Comparison of ENCODE assay signal across 16 cellular contexts in genomic region chr3:66502267-66502874, GRCh38. TPM values are rescaled to one million over a fixed set of nuclear protein-coding genes. Genes with fewer than 3 reads are reported as not detected.
DNase-seq lines count a peak whose midpoint lies in the region; ATAC-seq and TF ChIP-seq lines count a peak whose summit lies in the region.
"Had no signal": no experiment of that assay in that cellular context is flagged by ENCODE, and none has a peak within 500 bp of the region (broad histone marks: within the 10 kb centered on the region; RNA-seq: fewer than 3 reads in every experiment).

No MANE protein-coding gene starts in this region.

- DNase-seq in T-helper 1 cell (no peak), SK-N-MC (ENCODE audit: low read depth, low spot score) (peak; percentile 37), cerebellum (ENCODE audit: low spot score) (no peak), RWPE1 (ENCODE audit: low spot score) (no peak)
- no peak for DNase-seq in CD4-positive, alpha-beta T cell
- DNase-seq in naive thymus-derived CD8-positive, alpha-beta T cell = no peak
- DNase-seq in NK-92 treated with Interleukin-12 subunit alpha and Interleukin-12 subunit beta, amount 100 ng/mL, for 24 hours (lab: John Stamatoyannopoulos, UW) = no peak
- DNase-seq: lower lobe of right lung; NCI-H1436; NCI-H526 treated with DMSO at 0.1 percent for 48 hours; SHP77; stimulated activated naive CD8-positive, alpha-beta T cell treated with anti-CD3 and anti-CD28 coated beads, Interleukin-15, amount 100 ng/mL, for 72 hours had no signal

- no peak for ATAC-seq in CD4-positive, alpha-beta T cell (ENCODE audit: poor library complexity)
- no peak for ATAC-seq in naive thymus-derived CD8-positive, alpha-beta T cell
- ATAC-seq: activated CD4-positive, CD25-positive, alpha-beta regulatory T cell treated with anti-CD3 and anti-CD28 coated beads, Interleukin-2, amount 50 U/mL, for 24 hours; lower lobe of right lung; stimulated activated naive CD8-positive, alpha-beta T cell treated with anti-CD3 and anti-CD28 coated beads, Interleukin-15, amount 100 ng/mL, for 72 hours had no signal

- peak overlapping the region; percentile 60 for H3K4me3 Mint-ChIP-seq in T-helper 1 cell treated with Interleukin-12 subunit alpha and Interleukin-12 subunit beta and Interleukin-4 antibody, amounts not matched to agents 30 μg/mL and 1 μg/mL, for 36 hours
- H3K4me3 Mint-ChIP-seq in CD4-positive, alpha-beta T cell = peak overlapping the region; percentile 93
- peak overlapping the region in 8 of 10 donors; percentile 4 to 90 (median 78) for H3K4me3 Mint-ChIP-seq in naive thymus-derived CD8-positive, alpha-beta T cell

- H3K27ac Mint-ChIP-seq in T-helper 1 cell treated with Interleukin-12 subunit alpha and Interleukin-12 subunit beta and Interleukin-4 antibody, amounts not matched to agents 30 μg/mL and 1 μg/mL, for 36 hours = no peak overlapping the region
- no peak overlapping the region for H3K27ac Mint-ChIP-seq in CD4-positive, alpha-beta T cell
- peak overlapping the region in 1 of 10 donors; percentile 38 for H3K27ac Mint-ChIP-seq in naive thymus-derived CD8-positive, alpha-beta T cell
- H3K27ac Mint-ChIP-seq: stimulated activated naive CD8-positive, alpha-beta T cell treated with anti-CD3 and anti-CD28 coated beads, Interleukin-15, amount 100 ng/mL, for 72 hours had no signal

- intact Hi-C loops in CD4-positive, alpha-beta T cell (cut with DNase I, micrococcal nuclease) = loop anchor here (5.0 to 10.0 kb wide), 5 partner anchors 40 to 495 kb away; partner anchors contain the start of genes KBTBD8 (in 1 of the 2) and SLC25A26 (in 1 of the 2)

- H3K27ac ChIP-seq in CD4-positive, alpha-beta T cell (ENCODE audit: low read depth, low read length) = no peak overlapping the region
- H3K27ac ChIP-seq in SK-N-MC (peak overlapping the region; percentile 70; the same call in 1 of the 2 replicates), RWPE1 (no peak overlapping the region)
- H3K27ac ChIP-seq: 22Rv1, hepatocyte, lower lobe of right lung had no signal

- peaks cover 50% of the 10 kb centered on the region for H3K4me1 Mint-ChIP-seq in T-helper 1 cell treated with Interleukin-12 subunit alpha and Interleukin-12 subunit beta and Interleukin-4 antibody, amounts not matched to agents 30 μg/mL and 1 μg/mL, for 36 hours (ENCODE audit: low read depth)
- H3K4me1 Mint-ChIP-seq in CD4-positive, alpha-beta T cell (ENCODE audit: low read depth) = peaks cover 54% of the 10 kb centered on the region
- H3K4me1 Mint-ChIP-seq in naive thymus-derived CD8-positive, alpha-beta T cell = peaks cover 13 to 38% (median 34%) of the 10 kb centered on the region in 4 donors

- H3K4me3 ChIP-seq in SK-N-MC = peak overlapping the region; percentile 76
- H3K4me3 ChIP-seq: hepatocyte had no signal

- no peaks in the 10 kb centered on the region for H3K9me3 ChIP-seq in CD4-positive, alpha-beta T cell (ENCODE audit: control insufficient read depth, low read length)
- no peaks in the 10 kb centered on the region for H3K9me3 ChIP-seq in SK-N-MC (ENCODE audit: low read depth, low read length)
- H3K9me3 ChIP-seq: lower lobe of right lung had no signal

- H3K9ac ChIP-seq in SK-N-MC (ENCODE audit: insufficient read length) = no peak overlapping the region

- H3K27me3 ChIP-seq in CD4-positive, alpha-beta T cell (ENCODE audit: control insufficient read depth, insufficient read depth, low read length) = no peaks in the 10 kb centered on the region
- H3K27me3 ChIP-seq: hepatocyte had no signal

- POLR2A ChIA-PET in CD4-positive, alpha-beta T cell (lab: Charles Lee) = no interaction called here
- POLR2A ChIA-PET in naive thymus-derived CD8-positive, alpha-beta T cell (lab: Charles Lee) = interaction anchor here (0.5 kb wide), 1 partner anchor 174 kb away, joined by 7 read pairs; no protein-coding TSS in a partner anchor
- POLR2A ChIA-PET in RWPE1 (lab: Yijun Ruan, JAX; ENCODE audit: low non-redundant PET) = no interaction called here

- no peaks in the 10 kb centered on the region for H3K9me3 Mint-ChIP-seq in T-helper 1 cell treated with Interleukin-12 subunit alpha and Interleukin-12 subunit beta and Interleukin-4 antibody, amounts not matched to agents 30 μg/mL and 1 μg/mL, for 36 hours
- no peaks in the 10 kb centered on the region for H3K9me3 Mint-ChIP-seq in CD4-positive, alpha-beta T cell
- peaks cover 0 to 2% (median 0%) of the 10 kb centered on the region in 9 donors for H3K9me3 Mint-ChIP-seq in naive thymus-derived CD8-positive, alpha-beta T cell
- H3K9me3 Mint-ChIP-seq: stimulated activated naive CD8-positive, alpha-beta T cell treated with anti-CD3 and anti-CD28 coated beads, Interleukin-15, amount 100 ng/mL, for 72 hours had no signal

- H3K36me3 ChIP-seq in SK-N-MC (ENCODE audit: insufficient read depth, low read length) = no peaks in the 10 kb centered on the region
- H3K36me3 ChIP-seq: lower lobe of right lung had no signal

- peaks cover 24% of the 10 kb centered on the region for H3K27me3 Mint-ChIP-seq in T-helper 1 cell treated with Interleukin-12 subunit alpha and Interleukin-12 subunit beta and Interleukin-4 antibody, amounts not matched to agents 30 μg/mL and 1 μg/mL, for 36 hours (ENCODE audit: low read depth)
- H3K27me3 Mint-ChIP-seq in CD4-positive, alpha-beta T cell = no peaks in the 10 kb centered on the region
- H3K27me3 Mint-ChIP-seq in naive thymus-derived CD8-positive, alpha-beta T cell = peaks cover 4 to 27% (median 10%) of the 10 kb centered on the region in 5 donors

- no peak for TF ChIP-seq CTCF in CD4-positive, alpha-beta T cell (IDR thresholded peaks at IDR 0.05)
- no peak for TF ChIP-seq CTCF in RWPE1 (conservative IDR thresholded peaks at IDR 0.05; ENCODE audit: low read depth)

- H3K36me3 Mint-ChIP-seq in T-helper 1 cell treated with Interleukin-12 subunit alpha and Interleukin-12 subunit beta and Interleukin-4 antibody, amounts not matched to agents 30 μg/mL and 1 μg/mL, for 36 hours (ENCODE audit: low read depth) = peaks cover 8% of the 10 kb centered on the region
- peaks cover 11% of the 10 kb centered on the region for H3K36me3 Mint-ChIP-seq in CD4-positive, alpha-beta T cell (ENCODE audit: low read depth)
- peaks cover 0 to 2% (median 0%) of the 10 kb centered on the region in 3 donors for H3K36me3 Mint-ChIP-seq in naive thymus-derived CD8-positive, alpha-beta T cell

- CTCF ChIA-PET in CD4-positive, alpha-beta T cell (lab: Charles Lee) = no interaction called here
- CTCF ChIA-PET in RWPE1 (lab: Yijun Ruan, JAX) = interaction anchor here (0.7 kb wide), 1 partner anchor 1449 kb away, joined by 3 read pairs; no protein-coding TSS in a partner anchor

RNA-seq across cellular contexts. Expression of gene LRIG1, which starts 1.5 kb away (rescaled TPM):
- 10 to 100 TPM; 30.1 to 33.1 TPM for total RNA-seq in CD4-positive, alpha-beta T cell
- total RNA-seq in naive thymus-derived CD8-positive, alpha-beta T cell = 10 to 100 TPM; 11.1 to 11.7 TPM
- 10 to 100 TPM in 1 of 3 donors, 1 to 10 TPM in 2; 4.9 to 13.0 (median 6.6) TPM for polyA plus RNA-seq in naive thymus-derived CD8-positive, alpha-beta T cell
- total RNA-seq in cerebellum = 87.7 TPM
